20 cellular contexts compared by ENCODE assay signal in the genomic region with DNA sequence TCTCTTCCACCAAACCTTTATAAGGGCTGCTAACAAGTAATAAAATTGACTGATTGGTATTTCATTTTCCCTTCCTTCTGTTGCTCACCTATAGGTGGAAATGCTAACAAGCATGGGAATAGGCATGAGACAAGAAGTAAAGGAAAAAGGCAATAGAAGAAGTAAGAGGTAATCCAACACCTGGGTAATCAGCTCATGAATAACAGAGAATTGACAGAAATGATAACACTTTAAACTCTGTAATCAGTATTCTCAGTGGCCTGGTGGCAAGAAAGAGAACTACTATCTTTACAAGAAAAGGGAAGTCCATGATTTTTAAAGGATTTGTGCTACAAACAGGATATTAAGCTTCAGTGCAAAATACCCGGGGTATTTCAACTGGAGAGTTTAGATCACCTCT.
"Had no signal": no experiment of that assay in that cellular context is flagged by ENCODE, and none has a peak within 500 bp of the region (broad histone marks: within the 10 kb centered on the region; RNA-seq: fewer than 3 reads in every experiment).

No MANE protein-coding gene starts in this region.

- H3K27ac Mint-ChIP-seq: activated CD4-positive, alpha-beta T cell treated with anti-CD3 and anti-CD28 coated beads, Interleukin-2, amount 10 ng/mL, durations not matched to agents 24 days and 14 days; activated CD8-positive, alpha-beta T cell treated with anti-CD3 and anti-CD28 coated beads for 36 hours; activated naive CD4-positive, alpha-beta T cell treated with anti-CD3 and anti-CD28 coated beads for 36 hours; activated T-cell treated with anti-CD3 and anti-CD28 coated beads, Interleukin-2, amount 50 U/mL, for 24 hours; activated T-helper 2 cell treated with anti-CD3 and anti-CD28 coated beads, Interferon-gamma antibody, Interleukin-2, Interleukin-4, amounts not matched to agents 10 μg/mL and 5 μg/mL and 100 μg/mL, durations not matched to agents 14 hours and 24 hours and 36 hours; brain; stimulated activated naive CD8-positive, alpha-beta T cell treated with anti-CD3 and anti-CD28 coated beads, Interleukin-15, Interleukin-2, amounts not matched to agents 100 ng/mL and 50 ng/mL, for 24 hours had no signal

- H3K27me3 Mint-ChIP-seq: activated CD4-positive, alpha-beta T cell treated with anti-CD3 and anti-CD28 coated beads, Interleukin-2, amount 10 ng/mL, durations not matched to agents 24 days and 14 days; activated CD8-positive, alpha-beta T cell treated with anti-CD3 and anti-CD28 coated beads for 36 hours; activated T-cell treated with anti-CD3 and anti-CD28 coated beads, Interleukin-2, amount 50 U/mL, for 24 hours; brain; stimulated activated naive CD8-positive, alpha-beta T cell treated with anti-CD3 and anti-CD28 coated beads, Interleukin-15, Interleukin-2, amounts not matched to agents 100 ng/mL and 50 ng/mL, for 24 hours had no signal

- H3K4me3 ChIP-seq: dorsolateral prefrontal cortex, left ventricle myocardium inferior, psoas muscle, tibial nerve, uterus had no signal

- H3K9me3 Mint-ChIP-seq: brain had no signal

- H3K36me3 Mint-ChIP-seq: brain had no signal

- H3K4me3 Mint-ChIP-seq: activated CD4-positive, alpha-beta T cell treated with anti-CD3 and anti-CD28 coated beads, Interleukin-2, amount 10 ng/mL, durations not matched to agents 24 days and 14 days; activated CD8-positive, alpha-beta T cell treated with anti-CD3 and anti-CD28 coated beads for 36 hours; activated naive CD4-positive, alpha-beta T cell treated with anti-CD3 and anti-CD28 coated beads for 36 hours; activated T-cell treated with anti-CD3 and anti-CD28 coated beads, Interleukin-2, amount 50 U/mL, for 24 hours; brain; stimulated activated naive CD8-positive, alpha-beta T cell treated with anti-CD3 and anti-CD28 coated beads, Interleukin-15, Interleukin-2, amounts not matched to agents 100 ng/mL and 50 ng/mL, for 24 hours had no signal

- H3K4me1 Mint-ChIP-seq: activated CD4-positive, alpha-beta T cell treated with anti-CD3 and anti-CD28 coated beads, Interleukin-2, amount 10 ng/mL, durations not matched to agents 24 days and 14 days; brain had no signal

- ATAC-seq: activated CD8-positive, alpha-beta T cell treated with anti-CD3 and anti-CD28 coated beads for 36 hours; psoas muscle; right cardiac atrium had no signal

- DNase-seq: activated CD4-positive, alpha-beta T cell treated with anti-CD3 and anti-CD28 coated beads, Interleukin-2, amount 10 ng/mL, durations not matched to agents 24 days and 14 days; activated CD8-positive, alpha-beta T cell treated with anti-CD3 and anti-CD28 coated beads for 36 hours; activated naive CD4-positive, alpha-beta T cell treated with anti-CD3 and anti-CD28 coated beads for 36 hours; activated T-cell treated with anti-CD3 and anti-CD28 coated beads, Interleukin-2, amount 50 U/mL, for 24 hours; anterior cingulate cortex; caudate nucleus; dorsolateral prefrontal cortex; erythroblast; foreskin melanocyte; head of caudate nucleus; left ventricle myocardium inferior; mammary epithelial cell; psoas muscle; right cardiac atrium; T1000; uterus had no signal
